ENCODE assay signal across 29 cellular contexts in genomic region chr12:67568055-67568454, GRCh38.
"Had no signal": no experiment of that assay in that cellular context is flagged by ENCODE, and none has a peak within 500 bp of the region (broad histone marks: within the 10 kb centered on the region; RNA-seq: fewer than 3 reads in every experiment).

No MANE protein-coding gene starts in this region.

- H3K4me3 ChIP-seq: neural progenitor cell, ovary, psoas muscle, right lobe of liver, skin epidermis, stomach, thoracic aorta, thyroid gland, tibial nerve, upper lobe of left lung, vagina had no signal

- H3K4me3 Mint-ChIP-seq: naive thymus-derived CD4-positive, alpha-beta T cell; natural killer cell; nephron; neural progenitor cell; stimulated activated effector memory CD8-positive, alpha-beta T cell treated with anti-CD3 and anti-CD28 coated beads, Interleukin-12 subunit alpha, Interleukin-12 subunit beta, amount 100 ng/mL, for 72 hours; stimulated activated naive B cell treated with anti-CD40 and anti-IgM and Interleukin-4, amounts not matched to agents 10 μg/mL and 1 μg/mL and 100 μg/mL, for 72 hours; stimulated activated naive CD8-positive, alpha-beta T cell treated with anti-CD3 and anti-CD28 coated beads, Interleukin-15, Interleukin-2, amounts not matched to agents 100 ng/mL and 50 ng/mL, for 24 hours had no signal

- H3K4me1 Mint-ChIP-seq: neural progenitor cell; stimulated activated naive B cell treated with anti-CD40 and anti-IgM and Interleukin-4, amounts not matched to agents 10 μg/mL and 1 μg/mL and 100 μg/mL, for 72 hours had no signal

- H3K27me3 Mint-ChIP-seq: progenitor cell of endocrine pancreas; stimulated activated naive CD8-positive, alpha-beta T cell treated with anti-CD3 and anti-CD28 coated beads, Interleukin-15, Interleukin-2, amounts not matched to agents 100 ng/mL and 50 ng/mL, for 24 hours had no signal

- H3K27ac Mint-ChIP-seq: naive thymus-derived CD4-positive, alpha-beta T cell; natural killer cell; nephron; neural progenitor cell; progenitor cell of endocrine pancreas; stimulated activated effector memory CD8-positive, alpha-beta T cell treated with anti-CD3 and anti-CD28 coated beads, Interleukin-12 subunit alpha, Interleukin-12 subunit beta, amount 100 ng/mL, for 72 hours; stimulated activated naive B cell treated with anti-CD40 and anti-IgM and Interleukin-4, amounts not matched to agents 10 μg/mL and 1 μg/mL and 100 μg/mL, for 72 hours; stimulated activated naive CD8-positive, alpha-beta T cell treated with anti-CD3 and anti-CD28 coated beads, Interleukin-15, Interleukin-2, amounts not matched to agents 100 ng/mL and 50 ng/mL, for 24 hours had no signal

- H3K27me3 ChIP-seq: neural progenitor cell, ovary, right lobe of liver, stomach, thyroid gland, tibial nerve, upper lobe of left lung, vagina had no signal

- ATAC-seq: naive thymus-derived CD4-positive, alpha-beta T cell; natural killer cell; psoas muscle; right cardiac atrium; right lobe of liver; stimulated activated effector memory CD8-positive, alpha-beta T cell treated with anti-CD3 and anti-CD28 coated beads, Interleukin-12 subunit alpha, Interleukin-12 subunit beta, amount 100 ng/mL, for 72 hours; stimulated activated naive B cell treated with anti-CD40 and anti-IgM and Interleukin-4, amounts not matched to agents 10 μg/mL and 1 μg/mL and 100 μg/mL, for 72 hours had no signal

- H3K36me3 ChIP-seq: neural progenitor cell, ovary, right lobe of liver, stomach, thoracic aorta, thyroid gland, tibial nerve, upper lobe of left lung, vagina had no signal

- H3K27ac ChIP-seq: neural progenitor cell, ovary, parathyroid adenoma, psoas muscle, right lobe of liver, skin epidermis, stomach, thoracic aorta, thyroid gland, tibial nerve, upper lobe of left lung, vagina had no signal

- DNase-seq: naive thymus-derived CD4-positive, alpha-beta T cell; natural killer cell; occipital lobe; ovary; posterior cingulate gyrus; psoas muscle; right cardiac atrium; right lobe of liver; stimulated activated CD4-positive, alpha-beta T cell treated with anti-CD3 and anti-CD28 coated beads, Interleukin-15, amount 100 ng/mL, for 24 hours; stimulated activated CD4-positive, alpha-beta T cell treated with anti-CD3 and anti-CD28 coated beads, Interleukin-2, amount 100 ng/mL, for 24 hours; stimulated activated CD4-positive, alpha-beta T cell treated with anti-CD3 and anti-CD28 coated beads, Interleukin-2, amount 100 ng/mL, for 48 hours; stimulated activated CD4-positive, alpha-beta T cell treated with anti-CD3 and anti-CD28 coated beads, Interleukin-4, amount 100 ng/mL, for 24 hours; stimulated activated naive B cell treated with anti-CD40 and anti-IgM and Interleukin-4, amounts not matched to agents 10 μg/mL and 1 μg/mL and 100 μg/mL, for 72 hours; stimulated activated naive CD4-positive, alpha-beta T cell treated with Interleukin-2 at 50 U/mL for 16 hours; stomach; thyroid gland; trophoblast cell; upper lobe of left lung had no signal

- H3K36me3 Mint-ChIP-seq: natural killer cell; neural progenitor cell; stimulated activated effector memory CD8-positive, alpha-beta T cell treated with anti-CD3 and anti-CD28 coated beads, Interleukin-12 subunit alpha, Interleukin-12 subunit beta, amount 100 ng/mL, for 72 hours; stimulated activated naive B cell treated with anti-CD40 and anti-IgM and Interleukin-4, amounts not matched to agents 10 μg/mL and 1 μg/mL and 100 μg/mL, for 72 hours had no signal

- H3K4me1 ChIP-seq: parathyroid adenoma, psoas muscle, right lobe of liver, stomach, tibial nerve, upper lobe of left lung, vagina had no signal

- FAIRE-seq: urothelium cell line had no signal

- H3K9me3 ChIP-seq: ovary, right lobe of liver, thyroid gland, vagina had no signal
